1 cellular context compared by ENCODE assay signal in the genomic region with DNA sequence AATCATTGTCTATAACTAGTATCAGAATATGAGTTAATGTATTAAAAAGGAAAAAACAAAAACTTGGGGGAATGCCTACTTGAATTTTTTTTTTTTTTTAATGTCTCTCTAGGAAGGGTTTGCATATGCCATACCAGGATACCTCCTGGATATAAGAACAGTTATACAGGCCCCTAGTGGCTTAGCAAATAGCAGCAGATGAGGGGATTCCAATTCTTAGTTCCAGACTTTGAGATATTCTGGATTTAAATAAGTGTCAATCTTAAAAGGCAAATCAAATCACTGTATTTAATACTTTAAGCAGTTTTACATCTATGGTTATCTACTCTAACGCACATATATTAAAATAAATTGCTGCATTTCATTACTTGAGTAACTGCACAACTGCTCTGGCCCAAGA.
TF ChIP-seq lines count a peak whose summit lies in the region.

No MANE protein-coding gene starts in this region.

TF ChIP-seq in GM23338, 12 proteins besides CTCF, POLR2A, EP300 and RAD21 (continued from another document):
- TF ChIP-seq, protein P1, sequence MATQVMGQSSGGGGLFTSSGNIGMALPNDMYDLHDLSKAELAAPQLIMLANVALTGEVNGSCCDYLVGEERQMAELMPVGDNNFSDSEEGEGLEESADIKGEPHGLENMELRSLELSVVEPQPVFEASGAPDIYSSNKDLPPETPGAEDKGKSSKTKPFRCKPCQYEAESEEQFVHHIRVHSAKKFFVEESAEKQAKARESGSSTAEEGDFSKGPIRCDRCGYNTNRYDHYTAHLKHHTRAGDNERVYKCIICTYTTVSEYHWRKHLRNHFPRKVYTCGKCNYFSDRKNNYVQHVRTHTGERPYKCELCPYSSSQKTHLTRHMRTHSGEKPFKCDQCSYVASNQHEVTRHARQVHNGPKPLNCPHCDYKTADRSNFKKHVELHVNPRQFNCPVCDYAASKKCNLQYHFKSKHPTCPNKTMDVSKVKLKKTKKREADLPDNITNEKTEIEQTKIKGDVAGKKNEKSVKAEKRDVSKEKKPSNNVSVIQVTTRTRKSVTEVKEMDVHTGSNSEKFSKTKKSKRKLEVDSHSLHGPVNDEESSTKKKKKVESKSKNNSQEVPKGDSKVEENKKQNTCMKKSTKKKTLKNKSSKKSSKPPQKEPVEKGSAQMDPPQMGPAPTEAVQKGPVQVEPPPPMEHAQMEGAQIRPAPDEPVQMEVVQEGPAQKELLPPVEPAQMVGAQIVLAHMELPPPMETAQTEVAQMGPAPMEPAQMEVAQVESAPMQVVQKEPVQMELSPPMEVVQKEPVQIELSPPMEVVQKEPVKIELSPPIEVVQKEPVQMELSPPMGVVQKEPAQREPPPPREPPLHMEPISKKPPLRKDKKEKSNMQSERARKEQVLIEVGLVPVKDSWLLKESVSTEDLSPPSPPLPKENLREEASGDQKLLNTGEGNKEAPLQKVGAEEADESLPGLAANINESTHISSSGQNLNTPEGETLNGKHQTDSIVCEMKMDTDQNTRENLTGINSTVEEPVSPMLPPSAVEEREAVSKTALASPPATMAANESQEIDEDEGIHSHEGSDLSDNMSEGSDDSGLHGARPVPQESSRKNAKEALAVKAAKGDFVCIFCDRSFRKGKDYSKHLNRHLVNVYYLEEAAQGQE (IDR thresholded peaks at IDR 0.05; ENCODE audit: unreplicated experiment): no peak
- no peak for TF ChIP-seq NANOG (IDR thresholded peaks at IDR 0.05; ENCODE audit: borderline replicate concordance)
- no peak for TF ChIP-seq JUNB (IDR thresholded peaks at IDR 0.05; ENCODE audit: unreplicated experiment)
TF ChIP-seq in GM23338: peak in this region for 0.
